ENCODE assay signal across 17 cellular contexts in genomic region chr16:67445913-67446907, GRCh38. TPM values are rescaled to one million over a fixed set of nuclear protein-coding genes. Genes with fewer than 3 reads are reported as not detected.
DNase-seq lines count a peak whose midpoint lies in the region; ATAC-seq, FAIRE-seq and TF ChIP-seq lines count a peak whose summit lies in the region.
"Had no signal": no experiment of that assay in that cellular context is flagged by ENCODE, and none has a peak within 500 bp of the region (broad histone marks: within the 10 kb centered on the region; RNA-seq: fewer than 3 reads in every experiment).

No MANE protein-coding gene starts in this region.

- ATAC-seq in DND-41 (ENCODE audit: insufficient read depth, low read depth): no peak
- ATAC-seq in central memory CD8-positive, alpha-beta T cell (replicated peaks; ENCODE audit: extremely low read depth, poor library complexity, severe bottlenecking): no peak
- peak; percentile 88 for ATAC-seq in HepG2
- ATAC-seq: T-helper 17 cell had no signal

- TF ChIP-seq EP300 in HepG2 (IDR thresholded peaks at IDR 0.05; ENCODE audit: low read depth in 2 of 2, low read length in 2 of 2) (peak; percentile 93 to 95), HepG2 (CRISPR knock-in tag; IDR thresholded peaks at IDR 0.05; ENCODE audit: borderline replicate concordance) (peak; percentile 65; the same call in 1 of the 2 replicates)

- H3K36me3 Mint-ChIP-seq in central memory CD8-positive, alpha-beta T cell (ENCODE audit: insufficient read depth): peaks cover 14% of the 10 kb centered on the region

- no peak overlapping the region for H3K4me2 ChIP-seq in DND-41 (ENCODE audit: insufficient read depth, low read length)
- H3K4me2 ChIP-seq in HepG2 (ENCODE audit: low read depth, low read length): peak overlapping the region; percentile 87
- H3K4me2 ChIP-seq in skeletal muscle satellite cell (ENCODE audit: low read length): no peak overlapping the region

- H3K4me3 Mint-ChIP-seq in central memory CD8-positive, alpha-beta T cell: no peak overlapping the region
- H3K4me3 Mint-ChIP-seq: activated CD4-positive, alpha-beta memory T cell treated with anti-CD3 and anti-CD28 coated beads, Interleukin-2, amount 10 ng/mL, durations not matched to agents 7 days and 5 days; T-helper 17 cell had no signal

- in situ Hi-C loops in HepG2 (cut with HindIII; ENCODE audit: extremely low pct_ligation_motif_present, low pct_unique_long_range_greater_than_20kb): no loop called here

- POLR2A ChIA-PET in HepG2 (lab: Yijun Ruan, JAX): interaction anchor here (0.6 to 6.7 kb wide), 11 partner anchors 10 to 199 kb away, joined by 3 to 182 read pairs (median 5); partner anchors contain the start of genes ATP6V0D1, FHOD1, HSD11B2 and ZDHHC1

- BruUV-seq in HepG2 (replicated peaks; lab: Mats Ljungman, UMichigan): no TSS peak

- DNase-seq in DND-41 (no peak), HepG2 (ENCODE audit: low spot score) (peak; percentile 95), GM12892 (ENCODE audit: insufficient read length) (no peak), NCI-H526 treated with DMSO at 0.1 percent for 48 hours (lab: John Stamatoyannopoulos, UW) (no peak), RCC 7860 (ENCODE audit: low spot score) (no peak), NCI-H82 (lab: John Stamatoyannopoulos, UW) (no peak)
- no peak for DNase-seq in central memory CD8-positive, alpha-beta T cell (ENCODE audit: low spot score in 2 of 2)
- DNase-seq: activated CD4-positive, alpha-beta memory T cell treated with anti-CD3 and anti-CD28 coated beads, Interleukin-2, amount 10 ng/mL, durations not matched to agents 7 days and 5 days; activated naive CD4-positive, alpha-beta T cell treated with anti-CD3 and anti-CD28 coated beads, Interleukin-2, amount 50 U/mL, for 16 hours; Kasumi-1; NCI-H2029; T-helper 17 cell had no signal

- CTCF ChIA-PET in HepG2 (lab: Yijun Ruan, JAX; ENCODE audit: low intra/inter-chr PET ratio, low total read pairs): interaction anchor here (1.3 to 3.4 kb wide), 3 partner anchors 18 to 167 kb away, joined by 3 to 56 read pairs (median 9); partner anchors contain the start of gene PLEKHG4

- H3K79me2 ChIP-seq in DND-41 (ENCODE audit: insufficient read depth, low read length) (no peaks in the 10 kb centered on the region), HepG2 (ENCODE audit: insufficient read depth, low read length) (no peaks in the 10 kb centered on the region)

- H3K4me3 ChIP-seq in DND-41 (ENCODE audit: low read depth in 1 of 2, low read length in 2 of 2) (no peak overlapping the region), HepG2 (replicated peaks in 1 of 3; ENCODE audit: insufficient read depth in 1 of 3, low read depth in 2 of 3, low read length in 3 of 3) (peak overlapping the region in 2 of 3 experiments; percentile 14 to 54; a peak in 3 of 6 replicates), skeletal muscle satellite cell (ENCODE audit: low read length) (no peak overlapping the region)

- H3K27me3 Mint-ChIP-seq in central memory CD8-positive, alpha-beta T cell: no peaks in the 10 kb centered on the region
- H3K27me3 Mint-ChIP-seq: activated CD4-positive, alpha-beta memory T cell treated with anti-CD3 and anti-CD28 coated beads, Interleukin-2, amount 10 ng/mL, durations not matched to agents 7 days and 5 days; progenitor cell of endocrine pancreas; T-helper 17 cell had no signal

- TF ChIP-seq CTCF in DND-41 (IDR thresholded peaks at IDR 0.05; ENCODE audit: borderline replicate concordance, extremely low read depth, low read length, poor library complexity, severe bottlenecking) (peak; percentile 1), HepG2 (CRISPR knock-in tag; IDR thresholded peaks at IDR 0.05) (peak; percentile 65)

- H2AFZ ChIP-seq in DND-41 (ENCODE audit: low read depth, low read length) (no peak overlapping the region), HepG2 (ENCODE audit: low read length) (no peak overlapping the region)

- peak; percentile 42 to 55; a peak in 2 of 4 replicates for TF ChIP-seq POLR2A in HepG2 (IDR thresholded peaks at IDR 0.05; ENCODE audit: insufficient read depth in 1 of 2, low read depth in 2 of 2, low read length in 2 of 2)
- no peak for TF ChIP-seq POLR2A in GM12892 (IDR thresholded peaks at IDR 0.05; ENCODE audit: low read depth, low read length)

- H3K27ac ChIP-seq in DND-41 (ENCODE audit: low read length): no peak overlapping the region
- peak overlapping the region; percentile 88 for H3K27ac ChIP-seq in HepG2 (ENCODE audit: extremely low read length, insufficient read depth, low read length)

- H3K9me3 ChIP-seq in DND-41 (ENCODE audit: insufficient read depth, low read length, severe bottlenecking) (no peaks in the 10 kb centered on the region), HepG2 (ENCODE audit: low read length) (no peaks in the 10 kb centered on the region), skeletal muscle satellite cell (replicated peaks; ENCODE audit: low read length) (no peaks in the 10 kb centered on the region)

- intact Hi-C loops in HepG2 (cut with micrococcal nuclease; ENCODE audit: unreplicated experiment): loop anchor here (1.0 to 2.0 kb wide), 2 partner anchors 18 to 19 kb away; no protein-coding TSS in a partner anchor

- FAIRE-seq in HepG2 (lab: Jason Lieb, UNC) (peak; percentile 97), GM12892 (lab: Jason Lieb, UNC) (no peak), RCC 7860 (lab: Jason Lieb, UNC) (no peak)
- FAIRE-seq: colon had no signal

- H3K4me1 ChIP-seq in DND-41 (ENCODE audit: insufficient read depth, low read length) (no peaks in the 10 kb centered on the region), HepG2 (ENCODE audit: insufficient read depth, low read length) (peaks cover 57% of the 10 kb centered on the region), skeletal muscle satellite cell (ENCODE audit: control insufficient read depth, insufficient read depth, low read length) (peaks cover 33% of the 10 kb centered on the region)

- peak; percentile 56 for TF ChIP-seq RAD21 in HepG2 (CRISPR knock-in tag; IDR thresholded peaks at IDR 0.05)

- 38% methylated on average over 9 of the region's 12 CpGs for WGBS in HepG2 (ENCODE audit: low lambda C conversion rate)

- H4K20me1 ChIP-seq in DND-41 (ENCODE audit: insufficient read depth, low read length): peaks cover 22% of the 10 kb centered on the region
- H4K20me1 ChIP-seq in HepG2 (ENCODE audit: insufficient read depth, low read length): no peaks in the 10 kb centered on the region

- H3K36me3 ChIP-seq in DND-41 (ENCODE audit: insufficient read depth, low read length) (peaks cover 25% of the 10 kb centered on the region), HepG2 (replicated peaks in 1 of 2; ENCODE audit: control insufficient read depth in 1 of 2, insufficient read depth in 2 of 2, low read length in 2 of 2) (peaks cover 8 to 10% of the 10 kb centered on the region in 2 experiments; a peak in 3 of 5 replicates), skeletal muscle satellite cell (ENCODE audit: insufficient read depth, low read length) (peaks cover 28% of the 10 kb centered on the region)

- H3K9ac ChIP-seq in DND-41 (ENCODE audit: low read depth, low read length) (no peak overlapping the region), HepG2 (ENCODE audit: insufficient read depth, low read depth, low read length) (peak overlapping the region; percentile 66), skeletal muscle satellite cell (ENCODE audit: low read depth, low read length) (peak overlapping the region; percentile 14)

- no peaks in the 10 kb centered on the region for H3K9me3 Mint-ChIP-seq in central memory CD8-positive, alpha-beta T cell
- H3K9me3 Mint-ChIP-seq: activated CD4-positive, alpha-beta memory T cell treated with anti-CD3 and anti-CD28 coated beads, Interleukin-2, amount 10 ng/mL, durations not matched to agents 7 days and 5 days had no signal

- H3K27me3 ChIP-seq in DND-41 (ENCODE audit: insufficient read depth, low read length, poor library complexity) (no peaks in the 10 kb centered on the region), HepG2 (ENCODE audit: control insufficient read depth in 1 of 2, insufficient read depth in 2 of 2, low read length in 2 of 2) (no peaks in the 10 kb centered on the region), skeletal muscle satellite cell (ENCODE audit: control insufficient read depth, insufficient read depth, low read length) (no peaks in the 10 kb centered on the region)

- H3K27ac Mint-ChIP-seq in central memory CD8-positive, alpha-beta T cell (ENCODE audit: low read depth): peak overlapping the region; percentile 41
- H3K27ac Mint-ChIP-seq: activated CD4-positive, alpha-beta memory T cell treated with anti-CD3 and anti-CD28 coated beads, Interleukin-2, amount 10 ng/mL, durations not matched to agents 7 days and 5 days; progenitor cell of endocrine pancreas; T-helper 17 cell had no signal

- H3K4me1 Mint-ChIP-seq in central memory CD8-positive, alpha-beta T cell: peaks cover 34% of the 10 kb centered on the region

RNA-seq across cellular contexts. Expression of gene HSD11B2, which starts 15.3 kb away (rescaled TPM):
- total RNA-seq in HepG2 (2016; rRNA removed; fragmentation: Illumina TruSeq; extraction: Trizol): 6.7 and 13.6 TPM in 2 replicates
- 3.9 and 4.1 TPM in 2 replicates for total RNA-seq in HepG2 (2016; cell fraction: cytosol; rRNA removed; fragmentation: Illumina TruSeq; extraction: Trizol; ENCODE audit: low read depth)
- 5.4 and 13.4 TPM in 2 replicates for total RNA-seq in HepG2 (2016; cell fraction: insoluble cytoplasmic fraction; rRNA removed; fragmentation: Illumina TruSeq; extraction: Trizol)
- 8.8 TPM in 2 replicates for total RNA-seq in HepG2 (2016; cell fraction: membrane; rRNA removed; fragmentation: Illumina TruSeq; extraction: Trizol)
- 14.6 and 15.0 TPM in 2 replicates for total RNA-seq in HepG2 (2016; cell fraction: nucleus; rRNA removed; fragmentation: Illumina TruSeq; extraction: Trizol)
- polyA plus RNA-seq in HepG2 (2011; rRNA removed): 8.9 and 11.9 TPM in 2 replicates
- polyA plus RNA-seq in HepG2 (2011; cell fraction: cytosol; rRNA removed): 5.3 and 6.3 TPM in 2 replicates
- 34.2 and 34.3 TPM in 2 replicates for polyA plus RNA-seq in HepG2 (2011; cell fraction: nucleus; rRNA removed)
- 8.4 and 11.0 TPM in 2 replicates for polyA plus RNA-seq in HepG2 (2012)
- 6.5 and 9.3 TPM in 2 replicates for polyA plus RNA-seq in HepG2 (2016; cell fraction: cytosol; fragmentation: Illumina TruSeq; extraction: Trizol; ENCODE audit: low read depth)
- polyA plus RNA-seq in HepG2 (2016; cell fraction: insoluble cytoplasmic fraction; fragmentation: Illumina TruSeq; extraction: Trizol; ENCODE audit: low read depth): 11.1 and 13.3 TPM in 2 replicates
- 11.3 and 12.9 TPM in 2 replicates for polyA plus RNA-seq in HepG2 (2016; cell fraction: membrane; fragmentation: Illumina TruSeq; extraction: Trizol; ENCODE audit: low read depth)
- polyA plus RNA-seq in HepG2 (2016; cell fraction: nucleus; fragmentation: Illumina TruSeq; extraction: Trizol; ENCODE audit: insufficient read depth, low read depth): 48.6 and 52.7 TPM in 2 replicates
- 3.3 and 16.4 TPM in 2 replicates for polyA minus RNA-seq in HepG2 (2011; rRNA and poly(A)+ RNA removed; ENCODE audit: low replicate concordance)
- 4.1 and 8.5 TPM in 2 replicates for polyA minus RNA-seq in HepG2 (2011; cell fraction: cytosol; rRNA and poly(A)+ RNA removed)
- 8.7 and 11.3 TPM in 2 replicates for polyA minus RNA-seq in HepG2 (2011; cell fraction: nucleus; rRNA and poly(A)+ RNA removed)
- total RNA-seq in skeletal muscle satellite cell (2012; rRNA removed): not detected in 2 replicates
- polyA plus RNA-seq in GM12892 (2012; ENCODE audit: missing spikeins): 0.45 TPM
- total RNA-seq: activated CD4-positive, alpha-beta memory T cell treated with anti-CD3 and anti-CD28 coated beads, Interleukin-2, amount 10 ng/mL, durations not matched to agents 7 days and 5 days; T-helper 17 cell had no signal

RNA-seq across cellular contexts. Expression of gene ZDHHC1, which starts 29.9 kb away (rescaled TPM):
- total RNA-seq in HepG2 (2016; rRNA removed; fragmentation: Illumina TruSeq; extraction: Trizol): 0.36 and 1.1 TPM in 2 replicates
- 1.6 and 1.9 TPM in 2 replicates for total RNA-seq in HepG2 (2016; cell fraction: cytosol; rRNA removed; fragmentation: Illumina TruSeq; extraction: Trizol; ENCODE audit: low read depth)
- 0.33 and 1.3 TPM in 2 replicates for total RNA-seq in HepG2 (2016; cell fraction: insoluble cytoplasmic fraction; rRNA removed; fragmentation: Illumina TruSeq; extraction: Trizol)
- total RNA-seq in HepG2 (2016; cell fraction: membrane; rRNA removed; fragmentation: Illumina TruSeq; extraction: Trizol): 2.2 and 3.3 TPM in 2 replicates
- 0.96 and 3.2 TPM in 2 replicates for total RNA-seq in HepG2 (2016; cell fraction: nucleus; rRNA removed; fragmentation: Illumina TruSeq; extraction: Trizol)
- polyA plus RNA-seq in HepG2 (2011; rRNA removed): 0.47 and 0.51 TPM in 2 replicates
- polyA plus RNA-seq in HepG2 (2011; cell fraction: cytosol; rRNA removed): 0.28 and 0.60 TPM in 2 replicates
- polyA plus RNA-seq in HepG2 (2011; cell fraction: nucleus; rRNA removed): 2.1 and 2.7 TPM in 2 replicates
- 0.36 and 1.0 TPM in 2 replicates for polyA plus RNA-seq in HepG2 (2012)
- 1.3 and 1.6 TPM in 2 replicates for polyA plus RNA-seq in HepG2 (2016; cell fraction: cytosol; fragmentation: Illumina TruSeq; extraction: Trizol; ENCODE audit: low read depth)
- 0.35 and 0.63 TPM in 2 replicates for polyA plus RNA-seq in HepG2 (2016; cell fraction: insoluble cytoplasmic fraction; fragmentation: Illumina TruSeq; extraction: Trizol; ENCODE audit: low read depth)
- 1.2 and 1.6 TPM in 2 replicates for polyA plus RNA-seq in HepG2 (2016; cell fraction: membrane; fragmentation: Illumina TruSeq; extraction: Trizol; ENCODE audit: low read depth)
- 1.3 and 1.4 TPM in 2 replicates for polyA plus RNA-seq in HepG2 (2016; cell fraction: nucleus; fragmentation: Illumina TruSeq; extraction: Trizol; ENCODE audit: insufficient read depth, low read depth)
- 1.6 and 5.9 TPM in 2 replicates for polyA minus RNA-seq in HepG2 (2011; rRNA and poly(A)+ RNA removed; ENCODE audit: low replicate concordance)
- polyA minus RNA-seq in HepG2 (2011; cell fraction: cytosol; rRNA and poly(A)+ RNA removed): 0.26 TPM in 1 of 2 replicates, not detected in the other
- polyA minus RNA-seq in HepG2 (2011; cell fraction: nucleus; rRNA and poly(A)+ RNA removed): 1.6 and 3.5 TPM in 2 replicates
- 5.1 and 5.9 TPM in 2 replicates for total RNA-seq in skeletal muscle satellite cell (2012; rRNA removed)
- polyA plus RNA-seq in GM12892 (2012; ENCODE audit: missing spikeins): 0.40 TPM

RNA-seq across cellular contexts. Expression of gene ATP6V0D1, which starts 34.7 kb away (rescaled TPM):
- 49.5 and 51.1 TPM in 2 replicates for total RNA-seq in HepG2 (2016; rRNA removed; fragmentation: Illumina TruSeq; extraction: Trizol)
- total RNA-seq in HepG2 (2016; cell fraction: cytosol; rRNA removed; fragmentation: Illumina TruSeq; extraction: Trizol; ENCODE audit: low read depth): 13.5 and 16.0 TPM in 2 replicates
- 45.3 and 52.4 TPM in 2 replicates for total RNA-seq in HepG2 (2016; cell fraction: insoluble cytoplasmic fraction; rRNA removed; fragmentation: Illumina TruSeq; extraction: Trizol)
- total RNA-seq in HepG2 (2016; cell fraction: membrane; rRNA removed; fragmentation: Illumina TruSeq; extraction: Trizol): 23.6 and 25.5 TPM in 2 replicates
- 26.3 and 30.4 TPM in 2 replicates for total RNA-seq in HepG2 (2016; cell fraction: nucleus; rRNA removed; fragmentation: Illumina TruSeq; extraction: Trizol)
- polyA plus RNA-seq in HepG2 (2011; rRNA removed): 54.2 and 61.3 TPM in 2 replicates
- 55.2 and 57.9 TPM in 2 replicates for polyA plus RNA-seq in HepG2 (2011; cell fraction: cytosol; rRNA removed)
- 32.7 and 35.9 TPM in 2 replicates for polyA plus RNA-seq in HepG2 (2011; cell fraction: nucleus; rRNA removed)
- polyA plus RNA-seq in HepG2 (2012): 29.3 and 41.3 TPM in 2 replicates
- polyA plus RNA-seq in HepG2 (2016; cell fraction: cytosol; fragmentation: Illumina TruSeq; extraction: Trizol; ENCODE audit: low read depth): 16.4 and 17.3 TPM in 2 replicates
- polyA plus RNA-seq in HepG2 (2016; cell fraction: insoluble cytoplasmic fraction; fragmentation: Illumina TruSeq; extraction: Trizol; ENCODE audit: low read depth): 55.4 and 63.8 TPM in 2 replicates
- polyA plus RNA-seq in HepG2 (2016; cell fraction: membrane; fragmentation: Illumina TruSeq; extraction: Trizol; ENCODE audit: low read depth): 21.4 and 22.6 TPM in 2 replicates
- 45.0 and 53.3 TPM in 2 replicates for polyA plus RNA-seq in HepG2 (2016; cell fraction: nucleus; fragmentation: Illumina TruSeq; extraction: Trizol; ENCODE audit: insufficient read depth, low read depth)
- 104 and 246 TPM in 2 replicates for polyA minus RNA-seq in HepG2 (2011; rRNA and poly(A)+ RNA removed; ENCODE audit: low replicate concordance)
- polyA minus RNA-seq in HepG2 (2011; cell fraction: cytosol; rRNA and poly(A)+ RNA removed): 37.9 and 45.0 TPM in 2 replicates
- polyA minus RNA-seq in HepG2 (2011; cell fraction: nucleus; rRNA and poly(A)+ RNA removed): 14.7 and 19.8 TPM in 2 replicates
- total RNA-seq in skeletal muscle satellite cell (2012; rRNA removed): 112 and 131 TPM in 2 replicates
- polyA plus RNA-seq in GM12892 (2012; ENCODE audit: missing spikeins): 35.2 TPM

RNA-seq across cellular contexts. Expression of gene AGRP, which starts 37.1 kb away (rescaled TPM):
- not detected in 2 replicates for total RNA-seq in HepG2 (2016; rRNA removed; fragmentation: Illumina TruSeq; extraction: Trizol)
- total RNA-seq in HepG2 (2016; cell fraction: cytosol; rRNA removed; fragmentation: Illumina TruSeq; extraction: Trizol; ENCODE audit: low read depth): not detected in 2 replicates
- total RNA-seq in HepG2 (2016; cell fraction: insoluble cytoplasmic fraction; rRNA removed; fragmentation: Illumina TruSeq; extraction: Trizol): not detected in 2 replicates
- total RNA-seq in HepG2 (2016; cell fraction: membrane; rRNA removed; fragmentation: Illumina TruSeq; extraction: Trizol): 0.28 TPM in 1 of 2 replicates, not detected in the other
- total RNA-seq in HepG2 (2016; cell fraction: nucleus; rRNA removed; fragmentation: Illumina TruSeq; extraction: Trizol): not detected in 2 replicates
- polyA plus RNA-seq in HepG2 (2011; rRNA removed): not detected in 2 replicates
- polyA plus RNA-seq in HepG2 (2011; cell fraction: cytosol; rRNA removed): 0.34 TPM in 1 of 2 replicates, not detected in the other
- polyA plus RNA-seq in HepG2 (2011; cell fraction: nucleus; rRNA removed): not detected in 2 replicates
- 0.75 TPM in 1 of 2 replicates, not detected in the other for polyA plus RNA-seq in HepG2 (2012)
- not detected in 2 replicates for polyA plus RNA-seq in HepG2 (2016; cell fraction: cytosol; fragmentation: Illumina TruSeq; extraction: Trizol; ENCODE audit: low read depth)
- polyA plus RNA-seq in HepG2 (2016; cell fraction: insoluble cytoplasmic fraction; fragmentation: Illumina TruSeq; extraction: Trizol; ENCODE audit: low read depth): not detected in 2 replicates
- not detected in 2 replicates for polyA plus RNA-seq in HepG2 (2016; cell fraction: membrane; fragmentation: Illumina TruSeq; extraction: Trizol; ENCODE audit: low read depth)
- not detected in 2 replicates for polyA plus RNA-seq in HepG2 (2016; cell fraction: nucleus; fragmentation: Illumina TruSeq; extraction: Trizol; ENCODE audit: insufficient read depth, low read depth)
- not detected in 2 replicates for polyA minus RNA-seq in HepG2 (2011; rRNA and poly(A)+ RNA removed; ENCODE audit: low replicate concordance)
- not detected in 2 replicates for polyA minus RNA-seq in HepG2 (2011; cell fraction: cytosol; rRNA and poly(A)+ RNA removed)
- not detected in 2 replicates for polyA minus RNA-seq in HepG2 (2011; cell fraction: nucleus; rRNA and poly(A)+ RNA removed)
- not detected in 2 replicates for total RNA-seq in skeletal muscle satellite cell (2012; rRNA removed)
- polyA plus RNA-seq in GM12892 (2012; ENCODE audit: missing spikeins): 0.40 TPM
- total RNA-seq: activated CD4-positive, alpha-beta memory T cell treated with anti-CD3 and anti-CD28 coated beads, Interleukin-2, amount 10 ng/mL, durations not matched to agents 7 days and 5 days; kidney epithelial cell; progenitor cell of endocrine pancreas; T-helper 17 cell; urinary bladder had no signal
- polyA plus RNA-seq: urinary bladder had no signal

RNA-seq across cellular contexts. Expression of gene TPPP3, which starts 52.9 kb away (rescaled TPM):
- 0.20 and 0.44 TPM in 2 replicates for total RNA-seq in HepG2 (2016; rRNA removed; fragmentation: Illumina TruSeq; extraction: Trizol)
- total RNA-seq in HepG2 (2016; cell fraction: cytosol; rRNA removed; fragmentation: Illumina TruSeq; extraction: Trizol; ENCODE audit: low read depth): 0.18 TPM in 1 of 2 replicates, not detected in the other
- total RNA-seq in HepG2 (2016; cell fraction: insoluble cytoplasmic fraction; rRNA removed; fragmentation: Illumina TruSeq; extraction: Trizol): 0.50 and 0.54 TPM in 2 replicates
- total RNA-seq in HepG2 (2016; cell fraction: membrane; rRNA removed; fragmentation: Illumina TruSeq; extraction: Trizol): 0.31 TPM in 1 of 2 replicates, not detected in the other
- 0.62 and 0.63 TPM in 2 replicates for total RNA-seq in HepG2 (2016; cell fraction: nucleus; rRNA removed; fragmentation: Illumina TruSeq; extraction: Trizol)
- 0.16 TPM in 1 of 2 replicates, not detected in the other for polyA plus RNA-seq in HepG2 (2011; rRNA removed)
- polyA plus RNA-seq in HepG2 (2011; cell fraction: cytosol; rRNA removed): 0.05 and 0.31 TPM in 2 replicates
- 0.31 and 0.50 TPM in 2 replicates for polyA plus RNA-seq in HepG2 (2011; cell fraction: nucleus; rRNA removed)
- 0.15 and 0.69 TPM in 2 replicates for polyA plus RNA-seq in HepG2 (2012)
- polyA plus RNA-seq in HepG2 (2016; cell fraction: cytosol; fragmentation: Illumina TruSeq; extraction: Trizol; ENCODE audit: low read depth): 0.12 TPM in 1 of 2 replicates, not detected in the other
- 0.23 and 0.32 TPM in 2 replicates for polyA plus RNA-seq in HepG2 (2016; cell fraction: insoluble cytoplasmic fraction; fragmentation: Illumina TruSeq; extraction: Trizol; ENCODE audit: low read depth)
- polyA plus RNA-seq in HepG2 (2016; cell fraction: membrane; fragmentation: Illumina TruSeq; extraction: Trizol; ENCODE audit: low read depth): not detected in 2 replicates
- polyA plus RNA-seq in HepG2 (2016; cell fraction: nucleus; fragmentation: Illumina TruSeq; extraction: Trizol; ENCODE audit: insufficient read depth, low read depth): 0.48 and 0.55 TPM in 2 replicates
- polyA minus RNA-seq in HepG2 (2011; rRNA and poly(A)+ RNA removed; ENCODE audit: low replicate concordance): 0.38 TPM in 1 of 2 replicates, not detected in the other
- not detected in 2 replicates for polyA minus RNA-seq in HepG2 (2011; cell fraction: cytosol; rRNA and poly(A)+ RNA removed)
- polyA minus RNA-seq in HepG2 (2011; cell fraction: nucleus; rRNA and poly(A)+ RNA removed): 0.64 TPM in 1 of 2 replicates, not detected in the other
- 0.25 and 1.3 TPM in 2 replicates for total RNA-seq in skeletal muscle satellite cell (2012; rRNA removed)
- not detected for polyA plus RNA-seq in GM12892 (2012; ENCODE audit: missing spikeins)
- total RNA-seq: activated CD4-positive, alpha-beta memory T cell treated with anti-CD3 and anti-CD28 coated beads, Interleukin-2, amount 10 ng/mL, durations not matched to agents 7 days and 5 days had no signal

Comparison
In these comparisons a context has a peak if more than half of its experiments do, and no peak if none do; other contexts are left out.
1. H3K4me3 ChIP-seq: peak in HepG2 (2 of 3); none in DND-41 (0 of 2) and skeletal muscle satellite cell (single experiment).